5 cellular contexts compared by ENCODE assay signal in genomic region chr16:35193956-35194355, GRCh38.
"Had no signal": no experiment of that assay in that cellular context is flagged by ENCODE, and none has a peak within 500 bp of the region (broad histone marks: within the 10 kb centered on the region; RNA-seq: fewer than 3 reads in every experiment).

No MANE protein-coding gene starts in this region.

- H3K4me3 Mint-ChIP-seq: IgD-negative memory B cell had no signal

- DNase-seq: IMR-90 had no signal

- H3K36me3 Mint-ChIP-seq: IgD-negative memory B cell had no signal

- H3K27ac ChIP-seq: HL-60 had no signal

- H3K27me3 Mint-ChIP-seq: IgD-negative memory B cell had no signal

- H3K4me3 ChIP-seq: K562 had no signal

- ATAC-seq: HepG2, K562 had no signal
